1 cellular context compared by ENCODE assay signal in genomic region chr12:60724984-60725383, GRCh38.
TF ChIP-seq lines count a peak whose summit lies in the region.

No MANE protein-coding gene starts in this region.

TF ChIP-seq in GM12878, 131 proteins besides CTCF, POLR2A, EP300 and RAD21 (continued from another document):
- TF ChIP-seq SIX5 (IDR thresholded peaks at IDR 0.05; ENCODE audit: low read depth, low read length, severe bottlenecking) (no peak), ZNF207 (IDR thresholded peaks at IDR 0.05; ENCODE audit: borderline replicate concordance) (no peak)
